ENCODE assay signal across 8 cellular contexts in the genomic region with DNA sequence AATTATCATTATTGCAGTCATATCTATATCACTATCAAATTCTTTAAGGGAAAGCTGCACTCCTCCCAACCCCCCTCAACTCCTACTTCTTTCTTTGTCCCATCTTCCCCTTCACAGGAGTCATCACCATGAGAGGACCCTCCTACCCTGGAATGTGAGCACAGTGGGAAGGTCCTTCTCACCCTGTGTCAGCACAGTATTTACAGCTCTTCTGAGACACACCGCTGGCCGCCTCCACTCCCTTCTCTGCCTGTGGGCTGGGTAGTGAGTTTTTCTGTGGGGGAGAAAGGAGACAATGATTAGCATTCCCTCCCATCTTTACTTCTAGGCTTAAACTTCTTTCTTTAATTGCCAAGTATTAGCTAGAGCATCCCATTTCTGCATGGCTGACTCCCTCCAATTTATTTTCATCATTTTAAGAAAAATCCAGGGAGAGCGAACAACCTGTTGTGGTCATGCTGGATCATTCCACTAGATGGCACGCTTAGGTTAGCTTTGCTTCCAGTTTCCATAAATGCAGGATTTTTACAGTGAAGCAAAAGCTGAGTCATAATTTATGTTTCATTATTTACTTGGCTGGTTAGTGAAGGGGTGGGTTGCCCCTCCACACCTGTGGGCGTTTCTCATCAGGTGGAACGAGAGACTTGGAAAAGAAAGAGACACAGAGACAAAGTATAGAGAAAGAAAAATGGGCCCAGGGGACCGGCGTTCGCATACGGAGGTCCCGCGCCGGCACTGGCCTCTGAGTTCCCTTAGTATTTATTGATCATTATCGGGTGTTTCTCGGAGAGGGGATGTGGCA.
DNase-seq lines count a peak whose midpoint lies in the region; ATAC-seq and TF ChIP-seq lines count a peak whose summit lies in the region.

No MANE protein-coding gene starts in this region.

- CTCF ChIA-PET in activated B cell treated with CpG ODN at 0.5 μM for 24 hours (lab: Charles Lee): interaction anchor here (0.9 to 1.1 kb wide), 4 partner anchors 9 to 452 kb away, joined by 4 to 5 read pairs (median 4); no protein-coding TSS in a partner anchor

- ATAC-seq in GM18517 (IDR thresholded peaks at IDR 0.05; ENCODE audit: unreplicated experiment) (peak; percentile 96), HG02943 (IDR thresholded peaks at IDR 0.05; ENCODE audit: low read depth, unreplicated experiment) (peak; percentile 96), activated B cell treated with CpG ODN at 0.5 μM for 24 hours (ENCODE audit: low read depth) (peak; percentile 42), upper lobe of left lung (ENCODE audit: low FRiP score in 2 of 2) (peak; percentile 91 to 94)

- intact Hi-C loops in activated B cell treated with CpG ODN at 0.5 μM for 24 hours (cut with micrococcal nuclease): loop anchor here (1.0 to 2.0 kb wide), 2 partner anchors 404 to 452 kb away; no protein-coding TSS in a partner anchor

- H3K4me3 Mint-ChIP-seq in activated B cell treated with CpG ODN at 0.5 μM for 24 hours: peak overlapping the region; percentile 84

- peaks cover 33% of the 10 kb centered on the region for H3K27me3 ChIP-seq in BE2C
- H3K27me3 ChIP-seq in upper lobe of left lung: no peaks in the 10 kb centered on the region

- H3K4me1 ChIP-seq in BE2C (no peaks in the 10 kb centered on the region), upper lobe of left lung (peaks cover 5 to 12% (median 9%) of the 10 kb centered on the region in 4 donors)

- no peak for TF ChIP-seq POLR2A in upper lobe of left lung (IDR thresholded peaks at IDR 0.05)

- no peaks in the 10 kb centered on the region for H3K36me3 ChIP-seq in BE2C
- H3K36me3 ChIP-seq in upper lobe of left lung: no peaks in the 10 kb centered on the region

- H3K27ac Mint-ChIP-seq in activated B cell treated with CpG ODN at 0.5 μM for 24 hours: no peak overlapping the region

- TF ChIP-seq EP300 in upper lobe of left lung (IDR thresholded peaks at IDR 0.05): no peak

- H3K4me1 Mint-ChIP-seq in activated B cell treated with CpG ODN at 0.5 μM for 24 hours: peaks cover 14% of the 10 kb centered on the region

- peaks cover 6% of the 10 kb centered on the region for H3K9me3 Mint-ChIP-seq in activated B cell treated with CpG ODN at 0.5 μM for 24 hours

- H3K36me3 Mint-ChIP-seq in activated B cell treated with CpG ODN at 0.5 μM for 24 hours (ENCODE audit: low read depth): no peaks in the 10 kb centered on the region

- H3K27me3 Mint-ChIP-seq in activated B cell treated with CpG ODN at 0.5 μM for 24 hours: peaks cover 3% of the 10 kb centered on the region

- DNase-seq in BE2C: peak; percentile 37
- peak; percentile 31 for DNase-seq in NCI-H1694 (lab: John Stamatoyannopoulos, UW)
- DNase-seq in activated B cell treated with CpG ODN at 0.5 μM for 24 hours: no peak
- DNase-seq in fibroblast of gingiva (ENCODE audit: low read depth): peak; percentile 52
- DNase-seq in myocyte (ENCODE audit: low read depth): peak; percentile 72
- peak; percentile 18 to 43 for DNase-seq in upper lobe of left lung

- peak overlapping the region; percentile 37 to 71 (median 59) for H3K27ac ChIP-seq in upper lobe of left lung

- H3K4me3 ChIP-seq in BE2C (ENCODE audit: low read depth, low read length) (peak overlapping the region; percentile 53), upper lobe of left lung (peak overlapping the region in 3 of 4 donors; percentile 30 to 49 (median 44))

- WGBS in upper lobe of left lung, 2 donors: 13 to 14% methylated on average over 15 of the region's 15 CpGs

- POLR2A ChIA-PET in activated B cell treated with CpG ODN at 0.5 μM for 24 hours (lab: Charles Lee): no interaction called here

- peak; percentile 84 for TF ChIP-seq CTCF in BE2C (IDR thresholded peaks at IDR 0.05; ENCODE audit: low read depth, low read length)
- TF ChIP-seq CTCF in activated B cell treated with CpG ODN at 0.5 μM for 24 hours (IDR thresholded peaks at IDR 0.05): no peak
- TF ChIP-seq CTCF in upper lobe of left lung (IDR thresholded peaks at IDR 0.05): peak; percentile 56 to 85 (median 70)

- H3K9me3 ChIP-seq in BE2C (no peaks in the 10 kb centered on the region), upper lobe of left lung (no peaks in the 10 kb centered on the region)

Comparison
In these comparisons a context has a peak if more than half of its experiments do, and no peak if none do; other contexts are left out.
1. ATAC-seq: peak in every context shown above with its lines; median percentile 96 in GM18517; 96 in HG02943; 92 in upper lobe of left lung; 42 in activated B cell treated with CpG ODN at 0.5 μM for 24 hours.